Comparison of ENCODE assay signal across 8 cellular contexts in the genomic region with DNA sequence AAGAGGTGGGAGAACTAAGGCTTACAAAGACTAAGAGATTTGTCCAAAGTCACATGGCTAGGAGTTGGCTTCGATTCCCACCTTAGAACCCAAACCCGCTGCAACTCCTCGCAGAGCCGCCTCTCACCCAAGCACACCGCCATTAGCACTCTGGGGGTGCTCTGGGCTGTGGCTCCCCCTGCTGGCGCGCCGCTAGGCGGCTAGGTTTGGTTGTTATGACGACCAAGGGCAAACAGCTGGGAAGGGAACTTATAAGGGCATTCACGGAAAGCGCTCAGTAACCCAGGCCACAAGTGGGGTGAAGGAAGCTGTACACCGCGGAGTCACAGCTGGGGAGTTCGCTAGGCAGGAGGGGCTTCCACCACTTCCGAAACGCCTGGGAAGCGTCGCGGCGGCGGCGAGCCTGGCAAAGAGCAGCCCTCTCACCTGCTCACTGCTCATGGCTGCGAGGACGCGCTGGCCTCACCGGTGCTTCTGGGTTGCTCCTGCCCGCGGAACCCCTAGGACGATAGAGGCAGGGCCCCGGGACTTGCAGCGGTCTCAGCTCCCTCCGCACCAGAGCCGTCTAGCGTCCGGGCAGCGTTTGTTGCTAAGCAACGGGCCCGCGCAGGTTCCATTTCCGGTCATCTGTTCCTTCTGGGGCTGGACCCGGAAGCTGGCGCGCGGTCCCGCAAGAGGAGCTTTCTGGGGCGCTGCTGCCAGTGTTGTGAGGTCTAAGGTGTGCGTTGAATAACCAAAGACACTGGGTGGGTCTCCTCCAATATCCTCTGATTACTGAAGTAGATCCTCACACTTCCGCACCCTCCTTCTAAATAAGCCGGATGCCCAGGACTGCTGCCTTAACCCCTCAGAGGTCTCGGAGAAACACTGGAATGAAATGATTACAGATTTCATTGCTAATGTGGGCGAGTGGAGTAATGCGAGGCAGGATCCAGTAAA. TPM values are rescaled to one million over a fixed set of nuclear protein-coding genes. Genes with fewer than 3 reads are reported as not detected.
DNase-seq lines count a peak whose midpoint lies in the region; ATAC-seq and TF ChIP-seq lines count a peak whose summit lies in the region.

A gene (minus strand): TSS at position 567 of the 939 bp plus-strand sequence. CDS start 126 bp downstream, at position 441.

- POLR2A ChIA-PET in AG04450 (lab: Yijun Ruan, JAX): interaction anchor here (1.0 to 1.1 kb wide), 3 partner anchors 10 to 731 kb away, joined by 3 read pairs; a partner anchor contains a TSS

- H3K27ac ChIP-seq in AG04450 (ENCODE audit: low read depth, low read length) (peak within 1 kb of the TSS; percentile 60), WERI-Rb-1 (peak within 1 kb of the TSS; percentile 50), mammary epithelial cell (ENCODE audit: insufficient read depth, low read depth, low read length) (peak within 1 kb of the TSS; percentile 97), skin epidermis (peak within 1 kb of the TSS in 19 of 21 experiments; percentile 5 to 84 (median 59))

- H3K27me3 ChIP-seq in AG04450 (ENCODE audit: control insufficient read depth, insufficient read depth, low read length): no peaks in the 10 kb centered on the region
- no peaks in the 10 kb centered on the region for H3K27me3 ChIP-seq in WERI-Rb-1 (ENCODE audit: insufficient read depth, low read depth, severe bottlenecking)
- no peaks in the 10 kb centered on the region for H3K27me3 ChIP-seq in mammary epithelial cell (ENCODE audit: insufficient read depth, low read length)

- intact Hi-C loops in mammary epithelial cell (cut with micrococcal nuclease): loop anchor here (5.0 kb wide), 3 partner anchors 566 to 1251 kb away; no protein-coding TSS in a partner anchor

- in situ Hi-C loops in mammary epithelial cell (cut with MboI; ENCODE audit: low sequenced_read_pairs in 2 of 2): loop anchor here in 1 of 2 donors (25.0 kb wide), 2 partner anchors 406 to 756 kb away; a partner anchor contains a TSS

- H3K4me1 ChIP-seq in mammary epithelial cell (ENCODE audit: insufficient read depth, low read length): peaks cover 3% of the 10 kb centered on the region

- no peaks in the 10 kb centered on the region for H3K79me2 ChIP-seq in mammary epithelial cell (ENCODE audit: insufficient read depth, low read length)

- peak; percentile 58 for DNase-seq in AG04450 (ENCODE audit: low read depth, low spot score)
- DNase-seq in NCI-H2196 (lab: John Stamatoyannopoulos, UW; ENCODE audit: unreplicated experiment): peak; percentile 87
- DNase-seq in WERI-Rb-1: peak; percentile 90
- peak; percentile 71 for DNase-seq in mammary epithelial cell
- DNase-seq in iPS-NIHi7 (ENCODE audit: extremely low spot score): peak; percentile 91

- H3K36me3 ChIP-seq in WERI-Rb-1 (no peaks in the 10 kb centered on the region), mammary epithelial cell (ENCODE audit: insufficient read depth, low read length) (no peaks in the 10 kb centered on the region)

- WGBS in mammary epithelial cell (ENCODE audit: low coverage, missing lambda C conversion rate): 3% methylated on average over 25 of the region's 53 CpGs

- peak; percentile 95 for ATAC-seq in GM18870 (IDR thresholded peaks at IDR 0.05; ENCODE audit: unreplicated experiment)
- peak; percentile 97 for ATAC-seq in HG03108 (IDR thresholded peaks at IDR 0.05; ENCODE audit: unreplicated experiment)

- H4K20me1 ChIP-seq in mammary epithelial cell (ENCODE audit: insufficient read depth, low read length): no peaks in the 10 kb centered on the region

- no TSS peak for BruUV-seq in mammary epithelial cell (replicated peaks; lab: Mats Ljungman, UMichigan)

- no peaks in the 10 kb centered on the region for H3K9me3 ChIP-seq in AG04450 (ENCODE audit: control insufficient read depth, insufficient read depth, low read length)
- H3K9me3 ChIP-seq in WERI-Rb-1 (ENCODE audit: severe bottlenecking): no peaks in the 10 kb centered on the region
- H3K9me3 ChIP-seq in mammary epithelial cell (replicated peaks; ENCODE audit: insufficient read depth, low read length): no peaks in the 10 kb centered on the region

- H3K4me2 ChIP-seq in mammary epithelial cell (ENCODE audit: insufficient read depth, low read depth, low read length): peak within 1 kb of the TSS; percentile 97

- dilution Hi-C loops in mammary epithelial cell (cut with HindIII; ENCODE audit: low sequenced_read_pairs): no loop called here

- H3K4me3 ChIP-seq in AG04450 (ENCODE audit: low read depth, low read length): peak within 1 kb of the TSS; percentile 96
- H3K4me3 ChIP-seq in WERI-Rb-1 (ENCODE audit: low read depth, low read length): peak within 1 kb of the TSS; percentile 97
- peak within 1 kb of the TSS; percentile 79 to 83 (median 81) for H3K4me3 ChIP-seq in mammary epithelial cell (replicated peaks in 1 of 3; ENCODE audit: insufficient read depth in 1 of 3, low read depth in 2 of 3, low read length in 3 of 3)
- H3K4me3 ChIP-seq in skin epidermis: peak within 1 kb of the TSS; percentile 42 to 94 (median 74)

- CTCF ChIA-PET in AG04450 (lab: Charles Lee) (interaction anchor here (0.6 to 3.5 kb wide), 78 partner anchors 9 to 1522 kb away, joined by 3 to 87 read pairs (median 4); a partner anchor contains a TSS), mammary epithelial cell (lab: Charles Lee; ENCODE audit: low non-redundant PET) (no interaction called here)

- peak within 1 kb of the TSS; percentile 99 for H2AFZ ChIP-seq in mammary epithelial cell (ENCODE audit: low read depth, low read length)

- H3K9ac ChIP-seq in mammary epithelial cell (ENCODE audit: insufficient read depth, low read length): peak within 1 kb of the TSS; percentile 96

- peak; percentile 99 for TF ChIP-seq CTCF in AG04450 (IDR thresholded peaks at IDR 0.05; ENCODE audit: low read depth, low read length)
- peak; percentile 92 for TF ChIP-seq CTCF in WERI-Rb-1 (IDR thresholded peaks at IDR 0.05; ENCODE audit: low read depth, low read length)
- TF ChIP-seq CTCF in mammary epithelial cell (conservative IDR thresholded peaks at IDR 0.05 in 1 of 2, IDR thresholded peaks at IDR 0.05 in 1 of 2; ENCODE audit: extremely low read depth in 1 of 2, insufficient read depth in 1 of 2, low read depth in 1 of 2, low read length in 2 of 2): peak; percentile 98 to 99

RNA-seq across cellular contexts. Expression of the gene that starts here (rescaled TPM):
- polyA plus RNA-seq in AG04450 (2011; rRNA removed) (0.74 and 1.2 TPM in 2 replicates), mammary epithelial cell (0.10 TPM)
- polyA minus RNA-seq in AG04450 (2011; rRNA and poly(A)+ RNA removed): 0.22 and 1.0 TPM in 2 replicates
- 1 to 10 TPM in 1 of 2 donors, under 1 TPM in 1; 0.56 to 1.0 TPM for total RNA-seq in mammary epithelial cell
- not detected for polyA minus RNA-seq in mammary epithelial cell

Comparison
In these comparisons a context has a peak if more than half of its experiments do, and no peak if none do; other contexts are left out.
1. Peak in every context shown above with its lines: DNase-seq, ATAC-seq, H3K4me3 ChIP-seq and H3K27ac ChIP-seq.